Comparison of ENCODE assay signal across 22 cellular contexts in the genomic region with DNA sequence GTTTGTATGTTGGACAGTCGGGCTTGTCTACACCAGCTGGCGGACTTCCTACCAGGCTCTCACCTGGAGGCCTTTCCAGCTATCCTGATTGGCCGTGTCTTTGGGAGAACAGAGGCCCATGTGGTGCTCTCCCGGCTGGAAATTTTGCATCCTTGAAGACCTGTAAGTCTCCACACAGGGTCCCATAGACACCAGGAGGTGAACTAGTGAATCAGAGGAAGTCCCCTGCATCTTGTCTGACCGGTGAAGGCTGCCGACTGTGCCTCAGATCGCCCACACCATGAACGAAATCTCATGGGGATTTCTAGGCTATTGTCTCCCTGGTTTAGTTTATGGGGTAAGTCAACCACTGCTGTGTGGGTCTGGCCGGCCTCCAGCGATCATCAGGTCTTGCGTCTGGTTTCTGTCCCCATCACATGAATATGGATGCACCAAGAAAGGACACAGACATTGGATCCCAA.
DNase-seq lines count a peak whose midpoint lies in the region; ATAC-seq, FAIRE-seq and TF ChIP-seq lines count a peak whose summit lies in the region.
"Had no signal": no experiment of that assay in that cellular context is flagged by ENCODE, and none has a peak within 500 bp of the region (broad histone marks: within the 10 kb centered on the region; RNA-seq: fewer than 3 reads in every experiment).

No MANE protein-coding gene starts in this region.

- no peaks in the 10 kb centered on the region for H3K36me3 ChIP-seq in muscle layer of colon (ENCODE audit: insufficient read depth, low read length)
- H3K36me3 ChIP-seq: adrenal gland had no signal

- no peak for TF ChIP-seq CTCF in GM12864 (IDR thresholded peaks at IDR 0.05; ENCODE audit: low read depth, low read length, missing control alignments)

- peak; percentile 63 for DNase-seq in GM12864 (ENCODE audit: low read depth)
- DNase-seq in Ammon's horn (ENCODE audit: low spot score): no peak
- DNase-seq in NCI-H1417 (lab: John Stamatoyannopoulos, UW): no peak
- no peak for DNase-seq in RCC 7860 (ENCODE audit: low spot score)
- DNase-seq in NCI-H82 treated with DMSO at 0.1 percent for 48 hours (lab: John Stamatoyannopoulos, UW; ENCODE audit: unreplicated experiment): no peak
- DNase-seq: activated CD4-positive, alpha-beta T cell treated with anti-CD3 and anti-CD28 coated beads for 36 hours; activated T-cell treated with anti-CD3 and anti-CD28 coated beads, Interleukin-2, amount 50 U/mL, for 24 hours; adrenal gland; DMS 273 treated with DMSO at 0.1 percent for 48 hours; erythroblast; glutamatergic neuron; mammary epithelial cell; NCI-H1092; NCI-H2171; right cardiac atrium; stimulated activated CD4-positive, alpha-beta T cell treated with anti-CD3 and anti-CD28 coated beads, Interleukin-2, amount 100 ng/mL, for 48 hours; T-helper 17 cell had no signal

- H3K4me3 ChIP-seq in GM12864 (ENCODE audit: low read depth, low read length) (no peak overlapping the region), muscle layer of colon (ENCODE audit: low read depth in 1 of 2, low read length in 2 of 2) (no peak overlapping the region)
- H3K4me3 ChIP-seq: adrenal gland had no signal

- ATAC-seq in GM19025 (IDR thresholded peaks at IDR 0.05; ENCODE audit: low read depth, unreplicated experiment) (peak; percentile 44), HG03378 (IDR thresholded peaks at IDR 0.05; ENCODE audit: unreplicated experiment) (peak; percentile 39)
- ATAC-seq: activated CD4-positive, alpha-beta T cell treated with anti-CD3 and anti-CD28 coated beads for 36 hours; right cardiac atrium; Right ventricle myocardium inferior; T-helper 17 cell had no signal

- H3K9ac ChIP-seq in muscle layer of colon (ENCODE audit: low read length): no peak overlapping the region

- no peaks in the 10 kb centered on the region for H3K27me3 ChIP-seq in muscle layer of colon (ENCODE audit: control insufficient read depth in 1 of 2, insufficient read depth in 2 of 2, low read length in 2 of 2)
- H3K27me3 ChIP-seq: adrenal gland had no signal

- peak overlapping the region; percentile 41 for H3K27ac ChIP-seq in muscle layer of colon (ENCODE audit: low read depth, low read length)
- H3K27ac ChIP-seq: adrenal gland had no signal

- peaks cover 35% of the 10 kb centered on the region for H3K4me1 ChIP-seq in muscle layer of colon (ENCODE audit: insufficient read depth, low read length)
- H3K4me1 ChIP-seq: adrenal gland had no signal

- H3K9me3 ChIP-seq in muscle layer of colon (ENCODE audit: low read length): no peaks in the 10 kb centered on the region
- H3K9me3 ChIP-seq: adrenal gland had no signal

- FAIRE-seq in RCC 7860 (lab: Jason Lieb, UNC): no peak
- FAIRE-seq: colon had no signal
